24 cellular contexts compared by ENCODE assay signal in genomic region chr6:160078883-160079685, GRCh38.
"Had no signal": no experiment of that assay in that cellular context is flagged by ENCODE, and none has a peak within 500 bp of the region (broad histone marks: within the 10 kb centered on the region; RNA-seq: fewer than 3 reads in every experiment).

No MANE protein-coding gene starts in this region.

- H3K4me3 ChIP-seq: colonic mucosa, gastrocnemius medialis, heart right ventricle, left lung, lower lobe of right lung, neural progenitor cell, psoas muscle, sigmoid colon, skin epidermis, thoracic aorta, transverse colon had no signal

- H3K4me1 Mint-ChIP-seq: endodermal cell, memory B cell, mesothelial cell of epicardium had no signal

- H3K4me1 ChIP-seq: colonic mucosa, gastrocnemius medialis, heart right ventricle, left lung, lower lobe of right lung, neural progenitor cell, parathyroid adenoma, psoas muscle, sigmoid colon, transverse colon had no signal

- DNase-seq: colonic mucosa; dermis blood vessel endothelial cell; effector CD4-positive, alpha-beta T cell; endodermal cell; gastrocnemius medialis; heart right ventricle; hypothalamus; left lung; lower lobe of right lung; occipital lobe; psoas muscle; retina; sigmoid colon; stimulated activated CD4-positive, alpha-beta T cell treated with anti-CD3 and anti-CD28 coated beads, Interleukin-12 subunit alpha, Interleukin-12 subunit beta, amount 100 ng/mL, for 4 hours; stimulated activated CD4-positive, alpha-beta T cell treated with anti-CD3 and anti-CD28 coated beads, Interleukin-2, amount 100 ng/mL, for 48 hours; transverse colon had no signal

- H3K27ac ChIP-seq: colonic mucosa, gastrocnemius medialis, heart right ventricle, left lung, lower lobe of right lung, neural progenitor cell, parathyroid adenoma, psoas muscle, sigmoid colon, skin epidermis, thoracic aorta, transverse colon had no signal

- H3K27me3 Mint-ChIP-seq: memory B cell; natural killer cell treated with Interleukin-12 subunit alpha and Interleukin-12 subunit beta and Interleukin-15 and Interleukin-18, amount 100 ng/mL, for 72 hours; stimulated activated naive CD8-positive, alpha-beta T cell treated with anti-CD3 and anti-CD28 coated beads, Interleukin-15, Interleukin-2, amounts not matched to agents 100 ng/mL and 50 ng/mL, for 24 hours had no signal

- H3K4me3 Mint-ChIP-seq: endodermal cell; memory B cell; mesothelial cell of epicardium; natural killer cell treated with Interleukin-12 subunit alpha and Interleukin-12 subunit beta and Interleukin-15 and Interleukin-18, amount 100 ng/mL, for 72 hours; neural progenitor cell; stimulated activated naive CD8-positive, alpha-beta T cell treated with anti-CD3 and anti-CD28 coated beads, Interleukin-15, Interleukin-2, amounts not matched to agents 100 ng/mL and 50 ng/mL, for 24 hours had no signal

- H3K9me3 ChIP-seq: colonic mucosa, gastrocnemius medialis, heart right ventricle, left lung, lower lobe of right lung, psoas muscle, sigmoid colon, thoracic aorta, transverse colon had no signal

- H3K27ac Mint-ChIP-seq: endodermal cell; memory B cell; mesothelial cell of epicardium; neural progenitor cell; stimulated activated naive CD8-positive, alpha-beta T cell treated with anti-CD3 and anti-CD28 coated beads, Interleukin-15, Interleukin-2, amounts not matched to agents 100 ng/mL and 50 ng/mL, for 24 hours had no signal

- ATAC-seq: gastrocnemius medialis, left lung, psoas muscle had no signal

- H3K27me3 ChIP-seq: colonic mucosa, gastrocnemius medialis, heart right ventricle, left lung, neural progenitor cell, sigmoid colon, transverse colon had no signal

- H3K9me3 Mint-ChIP-seq: memory B cell; natural killer cell treated with Interleukin-12 subunit alpha and Interleukin-12 subunit beta and Interleukin-15 and Interleukin-18, amount 100 ng/mL, for 72 hours; stimulated activated naive CD8-positive, alpha-beta T cell treated with anti-CD3 and anti-CD28 coated beads, Interleukin-15, Interleukin-2, amounts not matched to agents 100 ng/mL and 50 ng/mL, for 24 hours had no signal
